Comparison of ENCODE assay signal across 8 cellular contexts in genomic region chr1:156608981-156609380, GRCh38. TPM values are rescaled to one million over a fixed set of nuclear protein-coding genes. Genes with fewer than 3 reads are reported as not detected.
DNase-seq lines count a peak whose midpoint lies in the region; ATAC-seq and TF ChIP-seq lines count a peak whose summit lies in the region.

No MANE protein-coding gene starts in this region.

- H3K27me3 ChIP-seq in left ventricle myocardium inferior (ENCODE audit: low read depth) (peaks cover 7% of the 10 kb centered on the region), right atrium auricular region (no peaks in the 10 kb centered on the region), parathyroid adenoma (ENCODE audit: control insufficient read depth, insufficient read depth, low read length) (no peaks in the 10 kb centered on the region)

- no peaks in the 10 kb centered on the region for H3K36me3 Mint-ChIP-seq in activated CD4-positive, alpha-beta T cell treated with anti-CD3 and anti-CD28 coated beads for 36 hours (ENCODE audit: low read depth)

- peak; percentile 40 for TF ChIP-seq CTCF in left ventricle myocardium inferior (IDR thresholded peaks at IDR 0.05; ENCODE audit: borderline replicate concordance)
- TF ChIP-seq CTCF in right atrium auricular region (IDR thresholded peaks at IDR 0.05) = peak in 1 of 2 donors; percentile 43
- peak; percentile 35 for TF ChIP-seq CTCF in parathyroid adenoma (IDR thresholded peaks at IDR 0.05)

- peak; percentile 80 for ATAC-seq in activated CD4-positive, alpha-beta T cell treated with anti-CD3 and anti-CD28 coated beads for 36 hours
- no peak for ATAC-seq in HG03097 (IDR thresholded peaks at IDR 0.05; ENCODE audit: low FRiP score, unreplicated experiment)

- H3K36me3 ChIP-seq in left ventricle myocardium inferior = no peaks in the 10 kb centered on the region
- no peaks in the 10 kb centered on the region for H3K36me3 ChIP-seq in right atrium auricular region
- H3K36me3 ChIP-seq in parathyroid adenoma (ENCODE audit: control insufficient read depth, insufficient read depth, low read length) = no peaks in the 10 kb centered on the region

- no peak overlapping the region for H3K27ac Mint-ChIP-seq in activated CD4-positive, alpha-beta T cell treated with anti-CD3 and anti-CD28 coated beads for 36 hours

- no peak overlapping the region for H2AFZ ChIP-seq in parathyroid adenoma

- H3K4me3 ChIP-seq in left ventricle myocardium inferior (no peak overlapping the region), right atrium auricular region (no peak overlapping the region), parathyroid adenoma (ENCODE audit: low read depth, low read length) (no peak overlapping the region)

- no peak overlapping the region for H3K4me2 ChIP-seq in parathyroid adenoma (ENCODE audit: low read length)

- no peak overlapping the region for H3K9ac ChIP-seq in parathyroid adenoma

- H3K4me3 Mint-ChIP-seq in activated CD4-positive, alpha-beta T cell treated with anti-CD3 and anti-CD28 coated beads for 36 hours = no peak overlapping the region

- H3K27ac ChIP-seq in left ventricle myocardium inferior (replicated peaks) (no peak overlapping the region), right atrium auricular region (no peak overlapping the region), parathyroid adenoma (no peak overlapping the region)

- H3K4me1 ChIP-seq in left ventricle myocardium inferior (peaks cover 9% of the 10 kb centered on the region), right atrium auricular region (peaks cover 0 to 4% of the 10 kb centered on the region in 2 donors), parathyroid adenoma (peaks cover 3% of the 10 kb centered on the region)

- peaks cover 8% of the 10 kb centered on the region for H3K4me1 Mint-ChIP-seq in activated CD4-positive, alpha-beta T cell treated with anti-CD3 and anti-CD28 coated beads for 36 hours

- intact Hi-C loops in left ventricle myocardium inferior (cut with micrococcal nuclease) = loop anchor here (10.0 kb wide), 1 partner anchor 154 kb away; no protein-coding TSS in a partner anchor
- intact Hi-C loops in activated CD4-positive, alpha-beta T cell treated with anti-CD3 and anti-CD28 coated beads for 36 hours (cut with DNase I, micrococcal nuclease) = loop anchor here (1.0 to 10.0 kb wide), 9 partner anchors 25 to 526 kb away; partner anchors contain the start of gene ETV3 (in 1 of the 2)

- CTCF ChIA-PET in activated CD4-positive, alpha-beta T cell treated with anti-CD3 and anti-CD28 coated beads for 36 hours (lab: Charles Lee) = interaction anchor here (0.6 to 1.9 kb wide), 26 partner anchors 8 to 1429 kb away, joined by 3 to 14 read pairs (median 4); partner anchors contain the start of gene NAXE

- no peaks in the 10 kb centered on the region for H3K9me3 ChIP-seq in left ventricle myocardium inferior (replicated peaks)
- H3K9me3 ChIP-seq in right atrium auricular region = no peaks in the 10 kb centered on the region
- no peaks in the 10 kb centered on the region for H3K9me3 ChIP-seq in parathyroid adenoma (ENCODE audit: control insufficient read depth, low read length)

- no peaks in the 10 kb centered on the region for H3K79me2 ChIP-seq in parathyroid adenoma

- DNase-seq in left ventricle myocardium inferior (no peak), right atrium auricular region (ENCODE audit: low spot score) (no peak), NCI-H2171 treated with DMSO at 0.1 percent for 48 hours (lab: John Stamatoyannopoulos, UW) (peak; percentile 77), hippocampal formation (lab: John Stamatoyannopoulos, UW) (no peak)
- peak; percentile 81 for DNase-seq in activated CD4-positive, alpha-beta T cell treated with anti-CD3 and anti-CD28 coated beads for 36 hours
- peak; percentile 54 for DNase-seq in effector CD4-positive, alpha-beta T cell

- peaks cover 9% of the 10 kb centered on the region for H3K27me3 Mint-ChIP-seq in activated CD4-positive, alpha-beta T cell treated with anti-CD3 and anti-CD28 coated beads for 36 hours

- POLR2A ChIA-PET in activated CD4-positive, alpha-beta T cell treated with anti-CD3 and anti-CD28 coated beads for 36 hours (lab: Charles Lee) = no interaction called here

- H3K9me3 Mint-ChIP-seq in activated CD4-positive, alpha-beta T cell treated with anti-CD3 and anti-CD28 coated beads for 36 hours (ENCODE audit: low read depth) = no peaks in the 10 kb centered on the region

RNA-seq across cellular contexts. Expression of gene GPATCH4, which starts 7.7 kb away (rescaled TPM):
- total RNA-seq in left ventricle myocardium inferior (15.1 TPM), right atrium auricular region (10 to 100 TPM; 12.7 to 14.3 TPM)
- 10 to 100 TPM; 38.5 to 48.7 TPM for total RNA-seq in activated CD4-positive, alpha-beta T cell treated with anti-CD3 and anti-CD28 coated beads for 36 hours

RNA-seq across cellular contexts. Expression of gene HAPLN2, which starts 10.2 kb away (rescaled TPM):
- total RNA-seq in left ventricle myocardium inferior = 1.2 TPM
- total RNA-seq in right atrium auricular region = 1 to 10 TPM; 1.2 to 1.8 TPM
- under 1 TPM in 1 of 2 experiments, not detected in 1; 0.34 TPM for total RNA-seq in activated CD4-positive, alpha-beta T cell treated with anti-CD3 and anti-CD28 coated beads for 36 hours

RNA-seq across cellular contexts. Expression of gene NAXE, which starts 17.4 kb away (rescaled TPM):
- 102 TPM for total RNA-seq in left ventricle myocardium inferior
- 10 to 100 TPM; 85.3 to 96.3 TPM for total RNA-seq in right atrium auricular region
- total RNA-seq in activated CD4-positive, alpha-beta T cell treated with anti-CD3 and anti-CD28 coated beads for 36 hours = 10 to 100 TPM; 79.9 to 82.0 TPM

RNA-seq across cellular contexts. Expression of gene TTC24, which starts 29.5 kb away (rescaled TPM):
- total RNA-seq in left ventricle myocardium inferior (not detected), right atrium auricular region (not detected)
- total RNA-seq in activated CD4-positive, alpha-beta T cell treated with anti-CD3 and anti-CD28 coated beads for 36 hours = 1 to 10 TPM; 7.3 to 9.1 TPM

RNA-seq across cellular contexts. Expression of gene BCAN, which starts 32.9 kb away (rescaled TPM):
- total RNA-seq in left ventricle myocardium inferior (0.05 TPM), right atrium auricular region (not detected)
- total RNA-seq in activated CD4-positive, alpha-beta T cell treated with anti-CD3 and anti-CD28 coated beads for 36 hours = not detected

Comparison
In these comparisons a context has a peak if more than half of its experiments do, and no peak if none do; other contexts are left out.
1. DNase-seq: peak in NCI-H2171 treated with DMSO at 0.1 percent for 48 hours (single experiment), activated CD4-positive, alpha-beta T cell treated with anti-CD3 and anti-CD28 coated beads for 36 hours (single experiment) and effector CD4-positive, alpha-beta T cell (single experiment); none in left ventricle myocardium inferior (single experiment), right atrium auricular region (single experiment) and hippocampal formation (0 of 2).